In genomic region chr5:56270058-56270457, GRCh38 we compare ENCODE assay signal across 10 cellular contexts. TPM values are rescaled to one million over a fixed set of nuclear protein-coding genes. Genes with fewer than 3 reads are reported as not detected.
DNase-seq lines count a peak whose midpoint lies in the region; ATAC-seq, FAIRE-seq and TF ChIP-seq lines count a peak whose summit lies in the region.
"Had no signal": no experiment of that assay in that cellular context is flagged by ENCODE, and none has a peak within 500 bp of the region (broad histone marks: within the 10 kb centered on the region; RNA-seq: fewer than 3 reads in every experiment).

No MANE protein-coding gene starts in this region.

- H3K4me1 Mint-ChIP-seq in CD4-positive, alpha-beta T cell (ENCODE audit: low read depth), result peaks cover 19% of the 10 kb centered on the region

- ATAC-seq in GM19023 (IDR thresholded peaks at IDR 0.05; ENCODE audit: unreplicated experiment), result peak; percentile 42
- no peak for ATAC-seq in CD4-positive, alpha-beta T cell (ENCODE audit: poor library complexity)

- H4K5ac ChIP-seq in H1 (ENCODE audit: insufficient read length, low read depth, low read length), result no peak overlapping the region

- no peak for FAIRE-seq in D721Med (lab: Jason Lieb, UNC)
- FAIRE-seq in H1 (lab: Jason Lieb, UNC), result no peak

- WGBS in H1 (ENCODE audit: extremely low coverage in 1 of 2, insufficient coverage in 1 of 2, insufficient read length in 1 of 2, insufficient replicate concordance in 2 of 2, low coverage in 1 of 2, low lambda C conversion rate in 2 of 2, missing lambda C conversion rate in 1 of 2), 2 experiments, result 91% methylated on average over 6 of the region's 6 CpGs; no CpG with 5 or more reads in 1 of the 2 experiments

- H3K4me3 Mint-ChIP-seq in CD4-positive, alpha-beta T cell, result no peak overlapping the region
- H3K4me3 Mint-ChIP-seq: neural crest cell had no signal

- no peaks in the 10 kb centered on the region for H3K79me2 ChIP-seq in H1 (ENCODE audit: control insufficient read depth in 1 of 2, insufficient read depth in 2 of 2, low read length in 2 of 2)

- no peak overlapping the region for H2AK5ac ChIP-seq in H1 (ENCODE audit: low read depth, low read length)

- no peak overlapping the region for H2BK120ac ChIP-seq in H1 (replicated peaks; ENCODE audit: low read depth, low read length)

- H3K27me3 Mint-ChIP-seq in CD4-positive, alpha-beta T cell, result no peaks in the 10 kb centered on the region

- H3K9me3 Mint-ChIP-seq in CD4-positive, alpha-beta T cell, result no peaks in the 10 kb centered on the region
- H3K9me3 Mint-ChIP-seq: neural crest cell had no signal

- no peak overlapping the region for H3K14ac ChIP-seq in H1 (ENCODE audit: insufficient read length)

- H3K56ac ChIP-seq in H1 (replicated peaks; ENCODE audit: insufficient read length, low read depth, low read length), result no peak overlapping the region

- H3K79me1 ChIP-seq in H1 (ENCODE audit: low read depth, low read length), result no peaks in the 10 kb centered on the region

- H3K4ac ChIP-seq in H1 (replicated peaks; ENCODE audit: insufficient read length, low read depth, low read length), result no peak overlapping the region

- no peaks in the 10 kb centered on the region for H3K36me3 Mint-ChIP-seq in CD4-positive, alpha-beta T cell (ENCODE audit: low read depth)

- no peak overlapping the region for H2BK12ac ChIP-seq in H1 (ENCODE audit: low read depth, low read length)

- DNase-seq in D721Med (ENCODE audit: insufficient read length, low spot score) (no peak), NCI-H146 treated with DMSO at 0.1 percent for 48 hours (lab: John Stamatoyannopoulos, UW; ENCODE audit: unreplicated experiment) (peak; percentile 4), H1 (ENCODE audit: low read depth in 1 of 2, low spot score in 2 of 2) (no peak), activated gamma-delta T cell treated with Interleukin-2 at 50 U/mL for 16 hours (no peak), HuH-7 (ENCODE audit: low spot score) (no peak), mucosa of gallbladder (ENCODE audit: low spot score) (no peak)
- DNase-seq in CD4-positive, alpha-beta T cell, result no peak

- no peak overlapping the region for H3K23ac ChIP-seq in H1 (ENCODE audit: insufficient read length)

- H3K27me3 ChIP-seq in H1 (replicated peaks in 1 of 4; ENCODE audit: control insufficient read depth in 3 of 4, extremely low read depth in 1 of 4, insufficient read depth in 3 of 4, low read length in 3 of 4), result no peaks in the 10 kb centered on the region
- no peaks in the 10 kb centered on the region for H3K27me3 ChIP-seq in CD4-positive, alpha-beta T cell (ENCODE audit: control insufficient read depth, insufficient read depth, low read length)
- H3K27me3 ChIP-seq: heart right ventricle had no signal

- H3K9me3 ChIP-seq in H1 (ENCODE audit: insufficient read depth in 2 of 2, low read depth in 1 of 2, low read length in 1 of 2), result no peaks in the 10 kb centered on the region
- H3K9me3 ChIP-seq in CD4-positive, alpha-beta T cell (ENCODE audit: control insufficient read depth, low read length), result no peaks in the 10 kb centered on the region
- H3K9me3 ChIP-seq: heart right ventricle had no signal

- H3K27ac ChIP-seq in H1 (ENCODE audit: low read depth, low read length), result no peak overlapping the region
- H3K27ac ChIP-seq in CD4-positive, alpha-beta T cell (ENCODE audit: low read depth, low read length), result no peak overlapping the region

- H3K27ac Mint-ChIP-seq in CD4-positive, alpha-beta T cell, result no peak overlapping the region

- TF ChIP-seq RAD21 in H1 (IDR thresholded peaks at IDR 0.05 in 1 of 2, conservative IDR thresholded peaks at IDR 0.05 in 1 of 2; ENCODE audit: low read depth in 2 of 2, low read length in 2 of 2), result peak; percentile 45 to 54

- TF ChIP-seq POLR2A in H1 (IDR thresholded peaks at IDR 0.05; ENCODE audit: control extremely low read depth in 1 of 2, low read depth in 2 of 2, low read length in 2 of 2), result no peak

- no peaks in the 10 kb centered on the region for H3K4me1 ChIP-seq in H1 (replicated peaks in 1 of 4; ENCODE audit: control insufficient read depth in 3 of 4, insufficient read depth in 4 of 4, low read length in 3 of 4)

- H3K9ac ChIP-seq in H1 (replicated peaks in 1 of 4; ENCODE audit: extremely low read depth in 1 of 4, low read depth in 3 of 4, low read length in 3 of 4), result no peak overlapping the region; a peak in 1 of 7 replicates

- no peak overlapping the region for H4K91ac ChIP-seq in H1 (replicated peaks; ENCODE audit: insufficient read length, low read length)

- H2AFZ ChIP-seq in H1 (ENCODE audit: low read length), result no peak overlapping the region

- H3K4me2 ChIP-seq in H1 (ENCODE audit: insufficient read depth in 1 of 2, low read depth in 2 of 2, low read length in 2 of 2), result no peak overlapping the region

- H4K20me1 ChIP-seq in H1 (replicated peaks in 1 of 2; ENCODE audit: control insufficient read depth in 1 of 2, insufficient read depth in 2 of 2, low read length in 2 of 2), result no peaks in the 10 kb centered on the region

- H2BK5ac ChIP-seq in H1 (ENCODE audit: low read depth, low read length), result no peak overlapping the region

- intact Hi-C loops in CD4-positive, alpha-beta T cell (cut with DNase I, micrococcal nuclease), result loop anchor here (1.0 to 5.0 kb wide), 10 partner anchors 212 to 953 kb away; no protein-coding TSS in a partner anchor

- H2BK15ac ChIP-seq in H1 (ENCODE audit: low read length), result no peak overlapping the region

- TF ChIP-seq EP300 in H1 (IDR thresholded peaks at IDR 0.05; ENCODE audit: borderline replicate concordance in 1 of 2, low read depth in 2 of 2, low read length in 2 of 2), result no peak

- H4K8ac ChIP-seq in H1 (ENCODE audit: extremely low read depth, insufficient read depth, low read length), result no peak overlapping the region

- H3K36me3 ChIP-seq in H1 (ENCODE audit: control insufficient read depth in 2 of 4, insufficient read depth in 4 of 4, low read length in 3 of 4), result no peaks in the 10 kb centered on the region
- H3K36me3 ChIP-seq: heart right ventricle had no signal

- no peak overlapping the region for H3K18ac ChIP-seq in H1 (ENCODE audit: extremely low read depth, low read length)

- peak; percentile 26 for TF ChIP-seq CTCF in D721Med (IDR thresholded peaks at IDR 0.05; ENCODE audit: insufficient read depth, missing control alignments)
- TF ChIP-seq CTCF in H1 (IDR thresholded peaks at IDR 0.05; ENCODE audit: control extremely low read depth in 1 of 3, insufficient read depth in 1 of 3, low read depth in 1 of 3, low read length in 3 of 3), result peak in 1 of 3 experiments; percentile 15; a peak in 1 of 4 replicates
- no peak for TF ChIP-seq CTCF in CD4-positive, alpha-beta T cell (IDR thresholded peaks at IDR 0.05)

- no peaks in the 10 kb centered on the region; the same call in 1 of the 2 replicates for H3K23me2 ChIP-seq in H1 (ENCODE audit: low read depth, low read length)

- CTCF ChIA-PET in H1 (lab: Charles Lee; ENCODE audit: partially characterized antibody), result interaction anchor here (0.6 to 5.4 kb wide), 33 partner anchors 12 to 681 kb away, joined by 3 to 146 read pairs (median 4); no protein-coding TSS in a partner anchor
- CTCF ChIA-PET in CD4-positive, alpha-beta T cell (lab: Charles Lee), result interaction anchor here (0.6 to 3.6 kb wide), 14 partner anchors 33 to 1242 kb away, joined by 3 to 40 read pairs (median 4); no protein-coding TSS in a partner anchor

- POLR2A ChIA-PET in H1 (lab: Charles Lee; ENCODE audit: partially characterized antibody), result no interaction called here
- POLR2A ChIA-PET in CD4-positive, alpha-beta T cell (lab: Charles Lee), result interaction anchor here (0.8 to 2.6 kb wide), 10 partner anchors 56 to 583 kb away, joined by 3 to 28 read pairs (median 4); no protein-coding TSS in a partner anchor

- no peak overlapping the region for H2BK20ac ChIP-seq in H1 (ENCODE audit: low read length)

- no peak overlapping the region for H3K4me3 ChIP-seq in H1 (ENCODE audit: extremely low read depth in 1 of 4, insufficient read depth in 2 of 4, low read depth in 3 of 4, low read length in 4 of 4)
- H3K4me3 ChIP-seq: heart right ventricle had no signal

TF ChIP-seq in H1, 55 proteins besides CTCF, POLR2A, EP300 and RAD21 (continues in another document):
- TF ChIP-seq KDM4A (IDR thresholded peaks at IDR 0.05; ENCODE audit: low read depth, low read length, severe bottlenecking) (no peak), USF2 (IDR thresholded peaks at IDR 0.05; ENCODE audit: low read length) (no peak), MAFK (IDR thresholded peaks at IDR 0.05; ENCODE audit: low read depth, low read length) (no peak), BRCA1 (IDR thresholded peaks at IDR 0.05; ENCODE audit: low read depth, low read length) (no peak), GABPA (IDR thresholded peaks at IDR 0.05; ENCODE audit: borderline replicate concordance, insufficient read depth, low read length) (no peak), SP2 (IDR thresholded peaks at IDR 0.05; ENCODE audit: low read length) (no peak), CTBP2 (IDR thresholded peaks at IDR 0.05; ENCODE audit: borderline replicate concordance, insufficient read depth, insufficient read length, low read length) (no peak), SUZ12 (IDR thresholded peaks at IDR 0.05; ENCODE audit: low read length) (no peak), YY1 (IDR thresholded peaks at IDR 0.05; ENCODE audit: low read depth, low read length) (no peak), MAX (IDR thresholded peaks at IDR 0.05) (no peak), NRF1 (IDR thresholded peaks at IDR 0.05; ENCODE audit: low read depth, low read length) (no peak)

RNA-seq across cellular contexts. Expression of gene ANKRD55, which starts 36.9 kb away (rescaled TPM):
- total RNA-seq in H1 (2021; fragmentation: NEBNext Ultra II Directional; extraction: Animal tissue kit (Norgen Biotek cat#: 25700)), result not detected in 2 replicates
- polyA plus RNA-seq in H1 (2011; rRNA removed), result not detected in 2 replicates
- polyA plus RNA-seq in H1 (2011; cell fraction: cytosol; rRNA removed), result not detected
- polyA plus RNA-seq in H1 (2011; cell fraction: nucleus; rRNA removed), result not detected
- not detected in 4 replicates for polyA plus RNA-seq in H1 (2012, experiment 1 of 2)
- polyA plus RNA-seq in H1 (2012, experiment 2 of 2), result not detected
- not detected for polyA plus RNA-seq in H1 (2013, experiment 1 of 2)
- polyA plus RNA-seq in H1 (2013, experiment 2 of 2), result not detected
- polyA minus RNA-seq in H1 (2011; rRNA and poly(A)+ RNA removed), result not detected in 2 replicates
- polyA minus RNA-seq in H1 (2011; cell fraction: cytosol; rRNA and poly(A)+ RNA removed), result not detected
- not detected for polyA minus RNA-seq in H1 (2011; cell fraction: nucleus; rRNA and poly(A)+ RNA removed)
- total RNA-seq in CD4-positive, alpha-beta T cell, result 10 to 100 TPM in 1 of 2 experiments, 1 to 10 TPM in 1; 9.7 to 10.2 TPM
- total RNA-seq in mucosa of gallbladder, result 0.20 TPM
